In genomic region chr10:102433619-102434046, GRCh38 we compare ENCODE assay signal across 1 cellular context.
TF ChIP-seq lines count a peak whose summit lies in the region.

No MANE protein-coding gene starts in this region.

TF ChIP-seq in HepG2, 621 proteins besides CTCF, POLR2A, EP300 and RAD21 (continues in another document):
- TF ChIP-seq ZBTB44 (CRISPR knock-in tag; IDR thresholded peaks at IDR 0.05) (no peak), KAT2B (IDR thresholded peaks at IDR 0.05; ENCODE audit: borderline replicate concordance, low read depth, low read length) (no peak), RELA (CRISPR knock-in tag; IDR thresholded peaks at IDR 0.05) (no peak), ZFX (CRISPR knock-in tag; IDR thresholded peaks at IDR 0.05; ENCODE audit: low read depth) (0 out of 2 replicates have a peak, but pooled peaks have one; percentile 37), ZNF766 (CRISPR knock-in tag; IDR thresholded peaks at IDR 0.05; ENCODE audit: borderline replicate concordance) (0 out of 2 replicates have a peak, but pooled peaks have one; percentile 19), NRL (CRISPR knock-in tag; IDR thresholded peaks at IDR 0.05; ENCODE audit: borderline replicate concordance) (0 out of 2 replicates have a peak, but pooled peaks have one; percentile 29), HMG20A (CRISPR knock-in tag; IDR thresholded peaks at IDR 0.05; ENCODE audit: borderline replicate concordance) (no peak), DMAP1 (CRISPR knock-in tag; IDR thresholded peaks at IDR 0.05) (0 out of 2 replicates have a peak, but pooled peaks have one; percentile 12), SP1 (IDR thresholded peaks at IDR 0.05) (no peak), SP1 (CRISPR knock-in tag; IDR thresholded peaks at IDR 0.05) (no peak), ZBTB10 (CRISPR knock-in tag; IDR thresholded peaks at IDR 0.05; ENCODE audit: borderline replicate concordance) (peak; percentile 47; the same call in 1 of the 2 replicates), ZNF558 (CRISPR knock-in tag; IDR thresholded peaks at IDR 0.05; ENCODE audit: borderline replicate concordance) (no peak), ASH2L (IDR thresholded peaks at IDR 0.05; ENCODE audit: insufficient read length, low read depth, low read length) (no peak), ZNF18 (CRISPR knock-in tag; IDR thresholded peaks at IDR 0.05; ENCODE audit: insufficient replicate concordance) (peak; percentile 33), ZNF574 (CRISPR knock-in tag; IDR thresholded peaks at IDR 0.05) (peak; percentile 25; the same call in 1 of the 2 replicates), HINFP (CRISPR knock-in tag; IDR thresholded peaks at IDR 0.05; ENCODE audit: low read depth) (no peak), MAX (IDR thresholded peaks at IDR 0.05) (0 out of 2 replicates have a peak, but pooled peaks have one; percentile 2), ZNF687 (CRISPR knock-in tag; IDR thresholded peaks at IDR 0.05) (peak; percentile 19; the same call in 1 of the 2 replicates), ZNF609 (CRISPR knock-in tag; IDR thresholded peaks at IDR 0.05; ENCODE audit: borderline replicate concordance) (no peak), ZBED4 (CRISPR knock-in tag; IDR thresholded peaks at IDR 0.05; ENCODE audit: borderline replicate concordance) (no peak), PLRG1 (conservative IDR thresholded peaks at IDR 0.05) (no peak), ZFY (CRISPR knock-in tag; IDR thresholded peaks at IDR 0.05) (peak; percentile 19; the same call in 1 of the 2 replicates), TBL1XR1 (IDR thresholded peaks at IDR 0.05; ENCODE audit: borderline replicate concordance, low read length, partially characterized antibody) (no peak), YEATS4 (CRISPR knock-in tag; IDR thresholded peaks at IDR 0.05; ENCODE audit: borderline replicate concordance) (0 out of 2 replicates have a peak, but pooled peaks have one; percentile 46), ZNF737 (CRISPR knock-in tag; IDR thresholded peaks at IDR 0.05; ENCODE audit: borderline replicate concordance) (0 out of 2 replicates have a peak, but pooled peaks have one; percentile 20), NFIC (IDR thresholded peaks at IDR 0.05; ENCODE audit: low read length) (0 out of 2 replicates have a peak, but pooled peaks have one; percentile 11), ZNF703 (CRISPR knock-in tag; IDR thresholded peaks at IDR 0.05; ENCODE audit: borderline replicate concordance) (no peak), ZFP90 (CRISPR knock-in tag; IDR thresholded peaks at IDR 0.05; ENCODE audit: borderline replicate concordance) (0 out of 2 replicates have a peak, but pooled peaks have one; percentile 11)
